Comparison of ENCODE assay signal across 8 cellular contexts in the genomic region with DNA sequence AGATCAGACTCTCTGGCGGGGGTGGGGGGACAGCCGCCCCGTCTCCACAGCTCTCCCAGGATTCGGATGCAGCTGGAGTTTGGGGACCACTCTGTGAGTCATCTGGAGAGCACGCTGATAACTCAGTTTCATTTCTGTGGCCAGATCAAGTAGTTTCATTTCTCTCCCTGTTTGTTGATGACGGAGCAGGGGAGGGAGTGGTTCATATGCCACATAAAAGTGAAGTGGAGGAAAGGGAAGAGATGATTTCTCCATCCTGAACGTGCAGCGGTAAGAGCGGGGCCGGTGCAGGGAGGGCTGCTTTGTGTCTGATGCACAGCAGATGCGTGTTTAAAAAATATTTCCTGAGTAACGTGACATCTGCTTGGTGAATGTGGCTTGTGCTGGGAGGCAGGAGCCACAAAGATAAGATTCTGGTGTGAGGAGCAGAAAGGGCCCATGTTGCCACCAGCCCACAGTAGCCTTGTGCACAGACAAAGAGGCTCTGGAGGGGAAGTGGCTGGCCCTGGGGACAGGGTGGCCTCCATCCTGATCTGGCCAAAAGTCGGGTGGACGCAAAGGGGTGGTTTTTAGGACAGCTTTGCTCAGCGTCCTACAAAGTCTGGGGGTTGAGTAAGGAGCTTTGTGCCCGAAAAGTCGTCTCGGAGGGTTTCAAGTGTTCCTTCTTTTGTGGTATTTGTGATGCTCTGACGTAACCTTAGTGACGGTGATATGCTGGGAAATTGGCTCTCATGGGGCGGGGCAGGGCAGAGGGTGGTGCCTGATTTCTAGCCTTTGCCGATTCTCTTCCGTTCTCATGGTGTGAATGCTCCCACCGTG. TPM values are rescaled to one million over a fixed set of nuclear protein-coding genes. Genes with fewer than 3 reads are reported as not detected.
A peak's percentile ranks its signal among the peaks of the same experiment; 100 is the strongest.
DNase-seq lines count a peak whose midpoint lies in the region; ATAC-seq and TF ChIP-seq lines count a peak whose summit lies in the region.

A gene with protein sequence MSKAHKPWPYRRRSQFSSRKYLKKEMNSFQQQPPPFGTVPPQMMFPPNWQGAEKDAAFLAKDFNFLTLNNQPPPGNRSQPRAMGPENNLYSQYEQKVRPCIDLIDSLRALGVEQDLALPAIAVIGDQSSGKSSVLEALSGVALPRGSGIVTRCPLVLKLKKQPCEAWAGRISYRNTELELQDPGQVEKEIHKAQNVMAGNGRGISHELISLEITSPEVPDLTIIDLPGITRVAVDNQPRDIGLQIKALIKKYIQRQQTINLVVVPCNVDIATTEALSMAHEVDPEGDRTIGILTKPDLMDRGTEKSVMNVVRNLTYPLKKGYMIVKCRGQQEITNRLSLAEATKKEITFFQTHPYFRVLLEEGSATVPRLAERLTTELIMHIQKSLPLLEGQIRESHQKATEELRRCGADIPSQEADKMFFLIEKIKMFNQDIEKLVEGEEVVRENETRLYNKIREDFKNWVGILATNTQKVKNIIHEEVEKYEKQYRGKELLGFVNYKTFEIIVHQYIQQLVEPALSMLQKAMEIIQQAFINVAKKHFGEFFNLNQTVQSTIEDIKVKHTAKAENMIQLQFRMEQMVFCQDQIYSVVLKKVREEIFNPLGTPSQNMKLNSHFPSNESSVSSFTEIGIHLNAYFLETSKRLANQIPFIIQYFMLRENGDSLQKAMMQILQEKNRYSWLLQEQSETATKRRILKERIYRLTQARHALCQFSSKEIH (plus strand): TSS at position 242 of the 819 bp plus-strand sequence. CDS start 14,880 bp downstream, outside the sequence.

- no peaks in the 10 kb centered on the region for H3K9me3 ChIP-seq in uterus

- TF ChIP-seq CTCF in NB4 (IDR thresholded peaks at IDR 0.05; ENCODE audit: low read depth, low read length): no peak
- no peak for TF ChIP-seq CTCF in fibroblast of pulmonary artery (IDR thresholded peaks at IDR 0.05; ENCODE audit: low read length, missing control alignments)
- TF ChIP-seq CTCF in uterus (IDR thresholded peaks at IDR 0.05): no peak

- no peaks in the 10 kb centered on the region for H3K4me1 ChIP-seq in uterus

- ATAC-seq in GM21737 (IDR thresholded peaks at IDR 0.05; ENCODE audit: unreplicated experiment): peak; percentile 43

- DNase-seq in ELR (ENCODE audit: low read depth): peak; percentile 76
- DNase-seq in NB4 (ENCODE audit: low read depth): peak; percentile 87
- peak; percentile 76 for DNase-seq in activated CD8-positive, alpha-beta memory T cell treated with anti-CD3 and anti-CD28 coated beads, Interleukin-2, amount 50 U/mL, for 48 hours
- DNase-seq in fibroblast of pulmonary artery (ENCODE audit: low read depth): peak; percentile 70
- DNase-seq in putamen (ENCODE audit: low spot score): peak; percentile 10
- peak; percentile 57 to 76 for DNase-seq in uterus
- DNase-seq in iPS-NIHi7 (ENCODE audit: extremely low spot score): no peak

- H3K36me3 ChIP-seq in uterus: no peaks in the 10 kb centered on the region

- intact Hi-C loops in uterus (cut with DNase I; ENCODE audit: low total_unique reads): no loop called here

- no peak for TF ChIP-seq POLR2A in NB4 (IDR thresholded peaks at IDR 0.05; ENCODE audit: extremely low read depth, insufficient read length)
- TF ChIP-seq POLR2A in uterus (IDR thresholded peaks at IDR 0.05): no peak

- H3K27me3 ChIP-seq in uterus: no peaks in the 10 kb centered on the region

- H3K4me3 ChIP-seq in NB4 (ENCODE audit: low read depth, low read length) (peak within 1 kb of the TSS; percentile 52), fibroblast of pulmonary artery (replicated peaks; ENCODE audit: low read depth, low read length) (peak within 1 kb of the TSS; percentile 17), uterus (peak within 1 kb of the TSS; percentile 15 to 30)

- peak within 1 kb of the TSS; percentile 74 to 77 for H3K27ac ChIP-seq in uterus

RNA-seq across cellular contexts. Expression of the gene that starts here (rescaled TPM):
- total RNA-seq in uterus: 10 to 100 TPM in 1 of 4 donors, 1 to 10 TPM in 2, under 1 TPM in 1; 0.29 to 19.0 (median 8.2) TPM
